In the genomic region with DNA sequence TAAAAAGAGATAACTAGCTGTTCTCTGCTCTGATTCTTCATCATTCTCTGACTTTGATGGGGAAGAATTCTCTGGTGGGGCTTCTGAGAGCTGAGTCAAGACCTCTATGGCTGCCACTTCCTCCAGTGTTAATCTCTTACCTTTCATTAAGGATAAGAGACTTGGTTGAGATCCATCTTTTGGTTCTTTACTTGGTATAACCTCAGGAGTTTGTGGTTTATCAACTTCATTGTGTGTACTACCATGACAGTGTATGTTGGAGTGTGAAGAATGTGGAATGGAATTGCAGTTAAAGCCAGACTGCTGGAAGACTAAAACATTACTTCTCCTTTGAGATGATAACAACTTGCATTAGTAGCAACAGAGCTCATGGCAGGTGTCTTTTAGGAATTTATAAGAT, we compare ENCODE assay signal across 18 cellular contexts.
"Had no signal": no experiment of that assay in that cellular context is flagged by ENCODE, and none has a peak within 500 bp of the region (broad histone marks: within the 10 kb centered on the region; RNA-seq: fewer than 3 reads in every experiment).

No MANE protein-coding gene starts in this region.

- H3K36me3 ChIP-seq: SJSA1 had no signal

- H3K27me3 ChIP-seq: SJSA1 had no signal

- H3K4me1 ChIP-seq: SJSA1 had no signal

- DNase-seq: KBM-7, NCI-H1092, NCI-H1105 treated with DMSO at 0.1 percent for 48 hours, NCI-H1417 treated with DMSO at 0.1 percent for 48 hours, NCI-H146, NCI-H1694 treated with DMSO at 0.1 percent for 48 hours, NCI-H1930, NCI-H2081, NCI-H2107, NCI-H2227 treated with DMSO at 0.1 percent for 48 hours, NCI-H446, NCI-H510A, NCI-H524 treated with DMSO at 0.1 percent for 48 hours, NCI-H69, NCI-H774, Right ventricle myocardium superior had no signal

- H3K27ac ChIP-seq: SJSA1, SK-N-MC had no signal

- H3K4me3 ChIP-seq: SJSA1, SK-N-MC had no signal
